8 cellular contexts compared by ENCODE assay signal in genomic region chr11:65078151-65078550, GRCh38. TPM values are rescaled to one million over a fixed set of nuclear protein-coding genes. Genes with fewer than 3 reads are reported as not detected.
DNase-seq lines count a peak whose midpoint lies in the region; ATAC-seq and TF ChIP-seq lines count a peak whose summit lies in the region.

No MANE protein-coding gene starts in this region.

- peaks cover 8% of the 10 kb centered on the region; the same call in 1 of the 2 replicates for H4K20me1 ChIP-seq in OCI-LY3 (ENCODE audit: insufficient read depth, low read length)

- no peaks in the 10 kb centered on the region for H3K9me3 ChIP-seq in OCI-LY3 (ENCODE audit: insufficient read depth, low read length)

- H3K79me2 ChIP-seq in OCI-LY3 (ENCODE audit: low read length) = peaks cover 56% of the 10 kb centered on the region

- H3K36me3 ChIP-seq in OCI-LY3 (replicated peaks; ENCODE audit: low read depth, low read length) = peaks cover 57% of the 10 kb centered on the region

- H2AFZ ChIP-seq in OCI-LY3 (ENCODE audit: low read depth, low read length) = no peak overlapping the region

- H3K27me3 ChIP-seq in OCI-LY3 (ENCODE audit: low read depth, low read length) = no peaks in the 10 kb centered on the region

- peak overlapping the region; percentile 33 for H3K27ac ChIP-seq in OCI-LY3 (ENCODE audit: low read length)

- no peak overlapping the region for H3K9ac ChIP-seq in OCI-LY3 (ENCODE audit: low read length)

- 0 out of 2 replicates have a peak overlapping the region, but pooled peaks have one; percentile 22 for H3K4me2 ChIP-seq in OCI-LY3 (ENCODE audit: low read length)

- H3K9me3 Mint-ChIP-seq in activated T-cell treated with anti-CD3 and anti-CD28 coated beads, Interleukin-2, amount 50 U/mL, for 4 hours = no peaks in the 10 kb centered on the region
- H3K9me3 Mint-ChIP-seq in glutamatergic neuron (ENCODE audit: unreplicated experiment) = peaks cover 6% of the 10 kb centered on the region

- DNase-seq in AG08396 (ENCODE audit: low spot score) (peak; percentile 43), glutamatergic neuron (peak; percentile 76), NCI-H226 (no peak)
- peak; percentile 67 for DNase-seq in activated T-cell treated with anti-CD3 and anti-CD28 coated beads, Interleukin-2, amount 50 U/mL, for 4 hours
- peak; percentile 76 for DNase-seq in stimulated activated CD4-positive, alpha-beta T cell treated with anti-CD3 and anti-CD28 coated beads, Interleukin-15, amount 100 ng/mL, for 24 hours

- TF ChIP-seq CTCF in OCI-LY3 (IDR thresholded peaks at IDR 0.05; ENCODE audit: low read depth, low read length) (peak; percentile 60), glutamatergic neuron (IDR thresholded peaks at IDR 0.05; ENCODE audit: partially characterized antibody, unreplicated experiment) (peak; percentile 80)

- H3K27ac Mint-ChIP-seq in glutamatergic neuron (ENCODE audit: unreplicated experiment) = peak overlapping the region; percentile 91

- ATAC-seq in GM18907 (IDR thresholded peaks at IDR 0.05; ENCODE audit: unreplicated experiment) (peak; percentile 49), HG02678 (IDR thresholded peaks at IDR 0.05; ENCODE audit: unreplicated experiment) (no peak)
- peak; percentile 91 to 93 for ATAC-seq in activated T-cell treated with anti-CD3 and anti-CD28 coated beads, Interleukin-2, amount 50 U/mL, for 4 hours

- H3K36me3 Mint-ChIP-seq in activated T-cell treated with anti-CD3 and anti-CD28 coated beads, Interleukin-2, amount 50 U/mL, for 4 hours (ENCODE audit: insufficient read depth) = no peaks in the 10 kb centered on the region
- H3K36me3 Mint-ChIP-seq in glutamatergic neuron (ENCODE audit: unreplicated experiment) = no peaks in the 10 kb centered on the region

- H3K4me3 Mint-ChIP-seq in activated T-cell treated with anti-CD3 and anti-CD28 coated beads, Interleukin-2, amount 50 U/mL, for 4 hours = no peak overlapping the region
- peak overlapping the region; percentile 68 for H3K4me3 Mint-ChIP-seq in glutamatergic neuron (ENCODE audit: unreplicated experiment)

- H3K4me1 ChIP-seq in OCI-LY3 (ENCODE audit: low read length) = peaks cover 20% of the 10 kb centered on the region

- no peak overlapping the region for H3K4me3 ChIP-seq in OCI-LY3 (ENCODE audit: low read length)

- H3K27me3 Mint-ChIP-seq in activated T-cell treated with anti-CD3 and anti-CD28 coated beads, Interleukin-2, amount 50 U/mL, for 4 hours (ENCODE audit: low read depth) = no peaks in the 10 kb centered on the region
- peaks cover 3% of the 10 kb centered on the region for H3K27me3 Mint-ChIP-seq in glutamatergic neuron (ENCODE audit: unreplicated experiment)

- peaks cover 13% of the 10 kb centered on the region for H3K4me1 Mint-ChIP-seq in activated T-cell treated with anti-CD3 and anti-CD28 coated beads, Interleukin-2, amount 50 U/mL, for 4 hours (ENCODE audit: low read depth)
- H3K4me1 Mint-ChIP-seq in glutamatergic neuron (ENCODE audit: low read depth, unreplicated experiment) = peaks cover 14% of the 10 kb centered on the region

RNA-seq across cellular contexts. Expression of gene CDCA5, which starts 5.7 kb away (rescaled TPM):
- 10 to 100 TPM; 26.4 to 37.1 (median 35.1) TPM for total RNA-seq in activated T-cell treated with anti-CD3 and anti-CD28 coated beads, Interleukin-2, amount 50 U/mL, for 4 hours
- total RNA-seq in glutamatergic neuron (ENCODE audit: unreplicated experiment) = 7.7 TPM

RNA-seq across cellular contexts. Expression of gene ZFPL1, which starts 5.9 kb away (rescaled TPM):
- 10 to 100 TPM; 36.5 to 37.1 (median 36.6) TPM for total RNA-seq in activated T-cell treated with anti-CD3 and anti-CD28 coated beads, Interleukin-2, amount 50 U/mL, for 4 hours
- 33.9 TPM for total RNA-seq in glutamatergic neuron (ENCODE audit: unreplicated experiment)

RNA-seq across cellular contexts. Expression of gene VPS51, which starts 17.9 kb away (rescaled TPM):
- 100 to 1,000 TPM; 161 to 165 (median 161) TPM for total RNA-seq in activated T-cell treated with anti-CD3 and anti-CD28 coated beads, Interleukin-2, amount 50 U/mL, for 4 hours
- 105 TPM for total RNA-seq in glutamatergic neuron (ENCODE audit: unreplicated experiment)

RNA-seq across cellular contexts. Expression of gene NAALADL1, which starts 19.8 kb away (rescaled TPM):
- total RNA-seq in activated T-cell treated with anti-CD3 and anti-CD28 coated beads, Interleukin-2, amount 50 U/mL, for 4 hours = 1 to 10 TPM; 5.4 to 8.2 (median 7.7) TPM
- 1.6 TPM for total RNA-seq in glutamatergic neuron (ENCODE audit: unreplicated experiment)

RNA-seq across cellular contexts. Expression of gene TM7SF2, which starts 33.5 kb away (rescaled TPM):
- total RNA-seq in activated T-cell treated with anti-CD3 and anti-CD28 coated beads, Interleukin-2, amount 50 U/mL, for 4 hours = 10 to 100 TPM; 18.4 to 19.4 (median 18.7) TPM
- total RNA-seq in glutamatergic neuron (ENCODE audit: unreplicated experiment) = 241 TPM
